In genomic region chr12:48029811-48030650, GRCh38 we compare ENCODE assay signal across 13 cellular contexts. TPM values are rescaled to one million over a fixed set of nuclear protein-coding genes. Genes with fewer than 3 reads are reported as not detected.
DNase-seq lines count a peak whose midpoint lies in the region; ATAC-seq and TF ChIP-seq lines count a peak whose summit lies in the region.
"Had no signal": no experiment of that assay in that cellular context is flagged by ENCODE, and none has a peak within 500 bp of the region (broad histone marks: within the 10 kb centered on the region; RNA-seq: fewer than 3 reads in every experiment).

No MANE protein-coding gene starts in this region.

- H3K36me3 ChIP-seq in GM23338 (ENCODE audit: insufficient read depth): no peaks in the 10 kb centered on the region

- no peaks in the 10 kb centered on the region; the same call in 1 of the 2 replicates for H3K9me2 ChIP-seq in GM23338 (ENCODE audit: insufficient read depth)

- DNase-seq in COLO668 (lab: John Stamatoyannopoulos, UW; ENCODE audit: unreplicated experiment) (peak; percentile 2), GM23338 (ENCODE audit: low spot score) (no peak), OCI-M1 (lab: John Stamatoyannopoulos, UW) (peak; percentile 37), left colon (no peak), T-helper 17 cell (no peak), cerebellar nuclear complex (lab: John Stamatoyannopoulos, UW) (no peak)
- DNase-seq: activated CD4-positive, alpha-beta T cell treated with anti-CD3 and anti-CD28 coated beads, Interleukin-2, amount 10 ng/mL, durations not matched to agents 7 days and 5 days; activated gamma-delta T cell treated with Interleukin-2 at 50 U/mL for 16 hours; GOT3; NCI-H226 had no signal

- no peak overlapping the region for H3K27ac ChIP-seq in GM23338 (ENCODE audit: low read depth)
- H3K27ac ChIP-seq: epithelial cell of prostate, SK-N-MC had no signal

- H3K4me3 ChIP-seq in GM23338: no peak overlapping the region
- H3K4me3 ChIP-seq: SK-N-MC had no signal

- H3K27ac Mint-ChIP-seq in GM23338 (no peak overlapping the region), T-helper 17 cell (no peak overlapping the region)
- H3K27ac Mint-ChIP-seq: activated CD4-positive, alpha-beta T cell treated with anti-CD3 and anti-CD28 coated beads, Interleukin-2, amount 10 ng/mL, durations not matched to agents 7 days and 5 days had no signal

- H3K27me3 Mint-ChIP-seq in GM23338 (ENCODE audit: insufficient read depth, low read depth, poor library complexity) (peaks cover 88% of the 10 kb centered on the region), T-helper 17 cell (peaks cover 14% of the 10 kb centered on the region)

- no peaks in the 10 kb centered on the region for H3K36me3 Mint-ChIP-seq in GM23338 (ENCODE audit: low read depth)
- H3K36me3 Mint-ChIP-seq in T-helper 17 cell (ENCODE audit: low read depth): no peaks in the 10 kb centered on the region

- peaks cover 100% of the 10 kb centered on the region for H3K27me3 ChIP-seq in GM23338 (ENCODE audit: insufficient read depth)

- peaks cover 7% of the 10 kb centered on the region; the same call in 1 of the 2 replicates for H3K4me1 ChIP-seq in GM23338 (ENCODE audit: insufficient read depth)

- no peaks in the 10 kb centered on the region for H3K9me3 Mint-ChIP-seq in GM23338
- H3K9me3 Mint-ChIP-seq: activated CD4-positive, alpha-beta T cell treated with anti-CD3 and anti-CD28 coated beads, Interleukin-2, amount 10 ng/mL, durations not matched to agents 7 days and 5 days had no signal

- 0 out of 2 replicates have a peak overlapping the region, but pooled peaks have one; percentile 14 for H3K4me2 ChIP-seq in GM23338

- H2AFZ ChIP-seq in GM23338: no peak overlapping the region

- ATAC-seq in GM23338 (peak; percentile 51), left colon (peak; percentile 55), HG02938 (IDR thresholded peaks at IDR 0.05; ENCODE audit: unreplicated experiment) (no peak), T-helper 17 cell (no peak)

- H4K20me1 ChIP-seq in GM23338 (replicated peaks; ENCODE audit: insufficient read depth): peaks cover 8% of the 10 kb centered on the region

- H3F3A ChIP-seq in GM23338 (replicated peaks; ENCODE audit: low read depth): no peaks in the 10 kb centered on the region

- H3K79me2 ChIP-seq in GM23338 (replicated peaks; ENCODE audit: insufficient read depth): no peaks in the 10 kb centered on the region

- H3K4me3 Mint-ChIP-seq in GM23338: no peak overlapping the region
- H3K4me3 Mint-ChIP-seq in T-helper 17 cell: no peak overlapping the region
- H3K4me3 Mint-ChIP-seq: activated CD4-positive, alpha-beta T cell treated with anti-CD3 and anti-CD28 coated beads, Interleukin-2, amount 10 ng/mL, durations not matched to agents 7 days and 5 days had no signal

- intact Hi-C loops in left colon (cut with DNase I, micrococcal nuclease): no loop called here

- H3K4me1 Mint-ChIP-seq in GM23338 (peaks cover 16% of the 10 kb centered on the region; the same call in 2 of the 3 replicates), T-helper 17 cell (no peaks in the 10 kb centered on the region)
- H3K4me1 Mint-ChIP-seq: activated CD4-positive, alpha-beta T cell treated with anti-CD3 and anti-CD28 coated beads, Interleukin-2, amount 10 ng/mL, durations not matched to agents 7 days and 5 days had no signal

- H3K9me3 ChIP-seq in T-helper 17 cell (ENCODE audit: control insufficient read depth, low read length, poor library complexity, severe bottlenecking): no peaks in the 10 kb centered on the region

- TF ChIP-seq CTCF in GM23338 (conservative IDR thresholded peaks at IDR 0.05; ENCODE audit: low read depth in 2 of 2): no peak

TF ChIP-seq in GM23338, 12 proteins besides CTCF, POLR2A, EP300 and RAD21 (continues in another document):
- TF ChIP-seq EZH2 (IDR thresholded peaks at IDR 0.05; ENCODE audit: low read depth, unreplicated experiment) (no peak), ZNF462 (CRISPR knock-in tag; IDR thresholded peaks at IDR 0.05) (no peak), ZNF331 (CRISPR knock-in tag; IDR thresholded peaks at IDR 0.05; ENCODE audit: low read depth) (no peak), JUNB (IDR thresholded peaks at IDR 0.05; ENCODE audit: unreplicated experiment) (no peak), ZNF114 (CRISPR knock-in tag; IDR thresholded peaks at IDR 0.05) (no peak), ETS1 (IDR thresholded peaks at IDR 0.05) (no peak), EZH2phosphoT487 (IDR thresholded peaks at IDR 0.05; ENCODE audit: unreplicated experiment) (no peak)

RNA-seq across cellular contexts. Expression of gene COL2A1, which starts 25.8 kb away (rescaled TPM):
- 24.6 and 31.8 TPM in 2 replicates for total RNA-seq in GM23338 (2014; rRNA removed; shearing (Covaris generic))
- polyA plus RNA-seq in GM23338 (2016; fragmentation: Nextera tagmentation; extraction: Ambion mirVana): 5.9 and 7.0 TPM in 2 replicates
- total RNA-seq in left colon (1 to 10 TPM in 1 of 2 donors, under 1 TPM in 1; 0.95 to 1.2 TPM), T-helper 17 cell (not detected)
- total RNA-seq: activated CD4-positive, alpha-beta T cell treated with anti-CD3 and anti-CD28 coated beads, Interleukin-2, amount 10 ng/mL, durations not matched to agents 7 days and 5 days had no signal

Comparison
In these comparisons a context has a peak if more than half of its experiments do, and no peak if none do; other contexts are left out.
1. DNase-seq: peak in COLO668 (single experiment) and OCI-M1 (single experiment); none in GM23338 (single experiment), left colon (0 of 2), T-helper 17 cell (0 of 3) and cerebellar nuclear complex (0 of 2).
2. ATAC-seq: peak in GM23338 (single experiment) and left colon (single experiment); none in HG02938 (single experiment) and T-helper 17 cell (single experiment).
3. RNA of gene COL2A1, which starts 25.8 kb away (total RNA-seq): 24.6 to 31.8 TPM in GM23338; 0.95 to 1.2 TPM in left colon and not detected in T-helper 17 cell; every median in the first group is over 10 times any median in the second.